9 cellular contexts compared by ENCODE assay signal in genomic region chr6:137873273-137873762, GRCh38. TPM values are rescaled to one million over a fixed set of nuclear protein-coding genes. Genes with fewer than 3 reads are reported as not detected.
A peak's percentile ranks its signal among the peaks of the same experiment; 100 is the strongest.
DNase-seq lines count a peak whose midpoint lies in the region; ATAC-seq and TF ChIP-seq lines count a peak whose summit lies in the region.
"Had no signal": no experiment of that assay in that cellular context is flagged by ENCODE, and none has a peak within 500 bp of the region (broad histone marks: within the 10 kb centered on the region; RNA-seq: fewer than 3 reads in every experiment).

No MANE protein-coding gene starts in this region.

- peak; percentile 34 for ATAC-seq in GM21515 (IDR thresholded peaks at IDR 0.05; ENCODE audit: unreplicated experiment)
- ATAC-seq: HCT116 had no signal

- no peaks in the 10 kb centered on the region for H3K27me3 ChIP-seq in BJ (ENCODE audit: control insufficient read depth, insufficient read depth, low read length)

- H3K36me3 Mint-ChIP-seq in immature natural killer cell, result peaks cover 46 to 62% (median 52%) of the 10 kb centered on the region in 3 donors

- POLR2A ChIA-PET in BJ (lab: Charles Lee), result no interaction called here

- peak overlapping the region; percentile 23 to 92 (median 65) for H3K27ac Mint-ChIP-seq in immature natural killer cell

- H3K27me3 Mint-ChIP-seq in immature natural killer cell (ENCODE audit: low read depth in 3 of 3), result peaks cover 17 to 68% (median 56%) of the 10 kb centered on the region in 3 donors

- no peak for TF ChIP-seq CTCF in BJ (IDR thresholded peaks at IDR 0.05; ENCODE audit: insufficient read depth, low read depth, low read length)

- no peaks in the 10 kb centered on the region for H3K9me3 Mint-ChIP-seq in immature natural killer cell

- peaks cover 9% of the 10 kb centered on the region for H3K36me3 ChIP-seq in BJ (ENCODE audit: control insufficient read depth, insufficient read depth, low read length)

- H3K4me1 Mint-ChIP-seq in immature natural killer cell, result peaks cover 61 to 71% of the 10 kb centered on the region in 2 donors

- intact Hi-C loops in posterior cingulate gyrus (cut with DNase I), result no loop called here

- H3K4me3 Mint-ChIP-seq in immature natural killer cell, result peak overlapping the region; percentile 25 to 95 (median 60)

- CTCF ChIA-PET in BJ (lab: Yijun Ruan, JAX), result interaction anchor here (0.6 to 1.0 kb wide), 2 partner anchors 51 to 72 kb away, joined by 3 read pairs; no protein-coding TSS in a partner anchor

- DNase-seq in BJ (ENCODE audit: low read depth), result peak; percentile 71
- peak; percentile 60 for DNase-seq in NAMALWA (ENCODE audit: low spot score)
- DNase-seq in activated naive CD4-positive, alpha-beta T cell treated with Interleukin-2 at 50 U/mL for 16 hours, result peak; percentile 88
- peak; percentile 42 to 55 (median 42) for DNase-seq in immature natural killer cell
- peak; percentile 47 to 71 (median 70) for DNase-seq in stimulated activated CD4-positive, alpha-beta T cell treated with anti-CD3 and anti-CD28 coated beads, TNF-alpha, amount 100 ng/mL, for 4 hours (ENCODE audit: low read depth in 3 of 3)
- DNase-seq in posterior cingulate gyrus, result no peak
- no peak for DNase-seq in NCI-H1694 treated with DMSO at 0.1 percent for 48 hours (lab: John Stamatoyannopoulos, UW)

- 0 out of 2 replicates have a peak overlapping the region, but pooled peaks have one; percentile 4 for H3K4me3 ChIP-seq in BJ (ENCODE audit: low read depth, low read length)

RNA-seq across cellular contexts. Expression of gene TNFAIP3, which starts 6.3 kb away (rescaled TPM):
- 5.7 and 6.3 TPM in 2 replicates for polyA plus RNA-seq in BJ (2011; rRNA removed)
- 2.0 and 2.6 TPM in 2 replicates for polyA minus RNA-seq in BJ (2011; rRNA and poly(A)+ RNA removed)
- polyA plus RNA-seq in immature natural killer cell, result 100 to 1,000 TPM in 2 of 3 donors, 10 to 100 TPM in 1; 55.8 to 118 (median 117) TPM

Comparison
In these comparisons a context has a peak if more than half of its experiments do, and no peak if none do; other contexts are left out.
1. DNase-seq: peak in BJ (single experiment), NAMALWA (single experiment), activated naive CD4-positive, alpha-beta T cell treated with Interleukin-2 at 50 U/mL for 16 hours (single experiment), immature natural killer cell (3 of 3) and stimulated activated CD4-positive, alpha-beta T cell treated with anti-CD3 and anti-CD28 coated beads, TNF-alpha, amount 100 ng/mL, for 4 hours (3 of 3); none in posterior cingulate gyrus (0 of 10) and NCI-H1694 treated with DMSO at 0.1 percent for 48 hours (single experiment).